Comparison of ENCODE assay signal across 20 cellular contexts in genomic region chr15:37104413-37105392, GRCh38. TPM values are rescaled to one million over a fixed set of nuclear protein-coding genes. Genes with fewer than 3 reads are reported as not detected.
DNase-seq lines count a peak whose midpoint lies in the region; FAIRE-seq and TF ChIP-seq lines count a peak whose summit lies in the region.
"Had no signal": no experiment of that assay in that cellular context is flagged by ENCODE, and none has a peak within 500 bp of the region (broad histone marks: within the 10 kb centered on the region; RNA-seq: fewer than 3 reads in every experiment).

No MANE protein-coding gene starts in this region.

- H3K27ac Mint-ChIP-seq in astrocyte (ENCODE audit: unreplicated experiment) (no peak overlapping the region), progenitor cell of endocrine pancreas (peak overlapping the region; percentile 99)
- no peak overlapping the region for H3K27ac Mint-ChIP-seq in activated CD4-positive, alpha-beta T cell treated with anti-CD3 and anti-CD28 coated beads, Interleukin-2, amount 10 ng/mL, durations not matched to agents 7 days and 5 days
- H3K27ac Mint-ChIP-seq: T-helper 2 cell treated with Interferon-gamma antibody and Interleukin-4, amounts not matched to agents 5 μg/mL and 100 μg/mL, for 36 hours had no signal

- H3K4me3 ChIP-seq in H7 (ENCODE audit: insufficient read depth, low read depth, low read length) (no peak overlapping the region), astrocyte (ENCODE audit: insufficient read depth, low read depth, low read length) (peak overlapping the region; percentile 89), fibroblast of villous mesenchyme (ENCODE audit: low read depth, low read length) (peak overlapping the region; percentile 18)
- H3K4me3 ChIP-seq: lung, MG63, pancreas, tibial nerve had no signal

- H3K36me3 Mint-ChIP-seq in astrocyte (ENCODE audit: low read depth, unreplicated experiment) (no peaks in the 10 kb centered on the region), progenitor cell of endocrine pancreas (ENCODE audit: insufficient read depth) (no peaks in the 10 kb centered on the region)
- peaks cover 10% of the 10 kb centered on the region for H3K36me3 Mint-ChIP-seq in activated CD4-positive, alpha-beta T cell treated with anti-CD3 and anti-CD28 coated beads, Interleukin-2, amount 10 ng/mL, durations not matched to agents 7 days and 5 days (ENCODE audit: low read depth)

- POLR2A ChIA-PET in activated CD4-positive, alpha-beta T cell treated with anti-CD3 and anti-CD28 coated beads, Interleukin-2, amount 10 ng/mL, durations not matched to agents 7 days and 5 days (lab: Charles Lee), result no interaction called here

- H3K27me3 Mint-ChIP-seq in astrocyte (ENCODE audit: low read depth, unreplicated experiment) (peaks cover 66% of the 10 kb centered on the region), progenitor cell of endocrine pancreas (no peaks in the 10 kb centered on the region)
- peaks cover 91% of the 10 kb centered on the region for H3K27me3 Mint-ChIP-seq in activated CD4-positive, alpha-beta T cell treated with anti-CD3 and anti-CD28 coated beads, Interleukin-2, amount 10 ng/mL, durations not matched to agents 7 days and 5 days

- H3K4me1 ChIP-seq in astrocyte (ENCODE audit: insufficient read depth, low read length), result peaks cover 3% of the 10 kb centered on the region
- H3K4me1 ChIP-seq: pancreas had no signal

- H3K27me3 ChIP-seq in H7 (ENCODE audit: control insufficient read depth, insufficient read depth, low read length), result peaks cover 76% of the 10 kb centered on the region
- H3K27me3 ChIP-seq in astrocyte (ENCODE audit: insufficient read depth, low read length), result peaks cover 47% of the 10 kb centered on the region
- H3K27me3 ChIP-seq: pancreas had no signal

- H3K36me3 ChIP-seq in H7 (replicated peaks; ENCODE audit: control insufficient read depth, insufficient read depth, low read length) (no peaks in the 10 kb centered on the region), astrocyte (ENCODE audit: insufficient read depth, low read length) (no peaks in the 10 kb centered on the region)
- H3K36me3 ChIP-seq: heart left ventricle, MG63, pancreas, tibial nerve had no signal

- peaks cover 15% of the 10 kb centered on the region for H4K20me1 ChIP-seq in astrocyte (ENCODE audit: insufficient read depth, low read length)

- H3K27ac ChIP-seq in astrocyte (ENCODE audit: low read depth, low read length), result no peak overlapping the region
- H3K27ac ChIP-seq: pancreas, tibial nerve had no signal

- peaks cover 57% of the 10 kb centered on the region for H3K79me2 ChIP-seq in astrocyte (ENCODE audit: insufficient read depth, low read length)

- H3K4me3 Mint-ChIP-seq in astrocyte (ENCODE audit: unreplicated experiment) (no peak overlapping the region), progenitor cell of endocrine pancreas (ENCODE audit: low read depth) (peak overlapping the region; percentile 92)
- H3K4me3 Mint-ChIP-seq in activated CD4-positive, alpha-beta T cell treated with anti-CD3 and anti-CD28 coated beads, Interleukin-2, amount 10 ng/mL, durations not matched to agents 7 days and 5 days, result no peak overlapping the region
- H3K4me3 Mint-ChIP-seq: T-helper 2 cell treated with Interferon-gamma antibody and Interleukin-4, amounts not matched to agents 5 μg/mL and 100 μg/mL, for 36 hours had no signal

- H2AFZ ChIP-seq in astrocyte (ENCODE audit: low read depth, low read length), result no peak overlapping the region

- peaks cover 4% of the 10 kb centered on the region for H3K4me1 Mint-ChIP-seq in astrocyte (ENCODE audit: low read depth, unreplicated experiment)
- H3K4me1 Mint-ChIP-seq in progenitor cell of endocrine pancreas (ENCODE audit: low read depth), result peaks cover 55% of the 10 kb centered on the region
- H3K4me1 Mint-ChIP-seq in activated CD4-positive, alpha-beta T cell treated with anti-CD3 and anti-CD28 coated beads, Interleukin-2, amount 10 ng/mL, durations not matched to agents 7 days and 5 days, result peaks cover 16% of the 10 kb centered on the region

- DNase-seq in H7 (peak; percentile 45), astrocyte (ENCODE audit: low read depth) (no peak), fibroblast of villous mesenchyme (ENCODE audit: low read depth) (no peak), progenitor cell of endocrine pancreas (ENCODE audit: low spot score, unreplicated experiment) (no peak), NCI-H748 treated with DMSO at 0.1 percent for 48 hours (lab: John Stamatoyannopoulos, UW) (no peak), NCI-H510A treated with DMSO at 0.1 percent for 48 hours (lab: John Stamatoyannopoulos, UW) (no peak), frontal cortex (ENCODE audit: low spot score in 2 of 2) (no peak)
- DNase-seq in activated CD4-positive, alpha-beta T cell treated with anti-CD3 and anti-CD28 coated beads, Interleukin-2, amount 10 ng/mL, durations not matched to agents 7 days and 5 days, result no peak
- DNase-seq: aorta; Calu3; HCEC 1CT; heart left ventricle; MG63; NK-92 treated with Interleukin-12 subunit alpha and Interleukin-12 subunit beta, amount 100 ng/mL, for 24 hours; pancreas; Right ventricle myocardium superior had no signal

- H3K4me2 ChIP-seq in astrocyte (ENCODE audit: low read length), result peak overlapping the region; percentile 99

- H3K9me3 Mint-ChIP-seq in astrocyte (ENCODE audit: unreplicated experiment) (no peaks in the 10 kb centered on the region), progenitor cell of endocrine pancreas (ENCODE audit: low read depth) (no peaks in the 10 kb centered on the region)
- no peaks in the 10 kb centered on the region for H3K9me3 Mint-ChIP-seq in activated CD4-positive, alpha-beta T cell treated with anti-CD3 and anti-CD28 coated beads, Interleukin-2, amount 10 ng/mL, durations not matched to agents 7 days and 5 days

- FAIRE-seq in astrocyte (lab: Jason Lieb, UNC) (peak; percentile 41), frontal cortex (lab: Jason Lieb, UNC) (no peak)
- FAIRE-seq: endometrium, pancreas had no signal

- CTCF ChIA-PET in activated CD4-positive, alpha-beta T cell treated with anti-CD3 and anti-CD28 coated beads, Interleukin-2, amount 10 ng/mL, durations not matched to agents 7 days and 5 days (lab: Charles Lee), result no interaction called here

- H3K9me3 ChIP-seq in astrocyte (ENCODE audit: insufficient read depth, low read depth, low read length), result no peaks in the 10 kb centered on the region
- H3K9me3 ChIP-seq: heart left ventricle, MG63, pancreas, tibial nerve had no signal

- peak overlapping the region; percentile 52 for H3K9ac ChIP-seq in astrocyte (ENCODE audit: low read length)

- TF ChIP-seq CTCF in astrocyte (IDR thresholded peaks at IDR 0.05; ENCODE audit: insufficient read depth, low read depth, low read length), result no peak
- no peak for TF ChIP-seq CTCF in fibroblast of villous mesenchyme (IDR thresholded peaks at IDR 0.05; ENCODE audit: insufficient read depth, low read depth, low read length)
- no peak for TF ChIP-seq CTCF in progenitor cell of endocrine pancreas (IDR thresholded peaks at IDR 0.05; ENCODE audit: unreplicated experiment)

RNA-seq across cellular contexts. Expression of gene MEIS2, which starts 4.4 kb away (rescaled TPM):
- total RNA-seq in H7 (2014; rRNA removed; shearing (Covaris generic)), result 0.67 and 1.8 TPM in 2 replicates
- total RNA-seq in astrocyte, result 30.9 and 35.6 TPM in 2 replicates
- 40.9 and 73.0 TPM in 2 replicates for total RNA-seq in fibroblast of villous mesenchyme
- 133 and 143 TPM in 2 replicates for total RNA-seq in progenitor cell of endocrine pancreas
- not detected for total RNA-seq in activated CD4-positive, alpha-beta T cell treated with anti-CD3 and anti-CD28 coated beads, Interleukin-2, amount 10 ng/mL, durations not matched to agents 7 days and 5 days
- 380 TPM for total RNA-seq in frontal cortex

Comparison
In these comparisons a context has a peak if more than half of its experiments do, and no peak if none do; other contexts are left out.
1. RNA of gene MEIS2, which starts 4.4 kb away (total RNA-seq): 380 TPM in frontal cortex (single experiment), 133 to 143 TPM in progenitor cell of endocrine pancreas, 40.9 to 73.0 TPM in fibroblast of villous mesenchyme and 30.9 to 35.6 TPM in astrocyte; 0.67 to 1.8 TPM in H7 and not detected in activated CD4-positive, alpha-beta T cell treated with anti-CD3 and anti-CD28 coated beads, Interleukin-2, amount 10 ng/mL, durations not matched to agents 7 days and 5 days; every median in the first group is over 10 times any median in the second.